In genomic region chr11:48011125-48012050, GRCh38 we compare ENCODE assay signal across 2 cellular contexts.
TF ChIP-seq lines count a peak whose summit lies in the region.

No MANE protein-coding gene starts in this region.

TF ChIP-seq in A549, 52 proteins besides CTCF, POLR2A, EP300 and RAD21:
- TF ChIP-seq HES2 (IDR thresholded peaks at IDR 0.05) (no peak), RCOR1 (IDR thresholded peaks at IDR 0.05; ENCODE audit: low read depth, low read length) (no peak), ELK1 (IDR thresholded peaks at IDR 0.05; ENCODE audit: low read depth, low read length) (no peak), MAFK (IDR thresholded peaks at IDR 0.05; ENCODE audit: partially characterized antibody) (no peak), BCL3 (IDR thresholded peaks at IDR 0.05) (no peak), ESRRA (IDR thresholded peaks at IDR 0.05; ENCODE audit: borderline replicate concordance, low read length) (no peak), PHF8 (IDR thresholded peaks at IDR 0.05; ENCODE audit: borderline replicate concordance, low read depth) (no peak), RFX5 (IDR thresholded peaks at IDR 0.05) (no peak), ZC3H11A (IDR thresholded peaks at IDR 0.05) (no peak), RARB (CRISPR knock-in tag; IDR thresholded peaks at IDR 0.05) (no peak), E2F6 (IDR thresholded peaks at IDR 0.05; ENCODE audit: borderline replicate concordance, low read depth) (no peak), KDM5A (IDR thresholded peaks at IDR 0.05) (no peak), HDAC2 (IDR thresholded peaks at IDR 0.05) (no peak)

TF ChIP-seq in GM12891, 5 proteins besides CTCF, POLR2A, EP300 and RAD21:
- TF ChIP-seq POU2F2 (IDR thresholded peaks at IDR 0.05; ENCODE audit: low read depth, low read length) (no peak), TAF1 (IDR thresholded peaks at IDR 0.05; ENCODE audit: low read depth, low read length) (no peak), POLR2AphosphoS5 (IDR thresholded peaks at IDR 0.05; ENCODE audit: low read depth, low read length) (no peak), SPI1 (IDR thresholded peaks at IDR 0.05; ENCODE audit: low read depth, low read length) (no peak), PAX5 (IDR thresholded peaks at IDR 0.05; ENCODE audit: insufficient read depth, low read length, severe bottlenecking) (no peak)
